13 cellular contexts compared by ENCODE assay signal in genomic region chr5:65126192-65126591, GRCh38.
DNase-seq lines count a peak whose midpoint lies in the region; ATAC-seq, FAIRE-seq and TF ChIP-seq lines count a peak whose summit lies in the region.
"Had no signal": no experiment of that assay in that cellular context is flagged by ENCODE, and none has a peak within 500 bp of the region (broad histone marks: within the 10 kb centered on the region; RNA-seq: fewer than 3 reads in every experiment).

No MANE protein-coding gene starts in this region.

- H3K9me3 ChIP-seq in K562 (replicated peaks; ENCODE audit: control insufficient read depth, insufficient read depth, low read depth, low read length) (no peaks in the 10 kb centered on the region), Karpas-422 (ENCODE audit: low read length) (no peaks in the 10 kb centered on the region)

- H3K27me3 ChIP-seq in ACC112 (ENCODE audit: insufficient read depth, low read length) (no peaks in the 10 kb centered on the region), K562 (ENCODE audit: control insufficient read depth in 2 of 2, insufficient read depth in 2 of 2, low read length in 2 of 2) (no peaks in the 10 kb centered on the region), Karpas-422 (ENCODE audit: low read length) (no peaks in the 10 kb centered on the region)

- CTCF ChIA-PET in K562 (lab: Yijun Ruan, JAX; ENCODE audit: low intra/inter-chr PET ratio) = no interaction called here

- no peak overlapping the region for H3K4me3 ChIP-seq in ACC112 (ENCODE audit: low read depth, low read length)
- no peak overlapping the region for H3K4me3 ChIP-seq in K562
- H3K4me3 ChIP-seq in Karpas-422 (ENCODE audit: low read length) = no peak overlapping the region

- H4K20me1 ChIP-seq in K562 (replicated peaks; ENCODE audit: control insufficient read depth, insufficient read depth, low read length) (no peaks in the 10 kb centered on the region), Karpas-422 (ENCODE audit: insufficient read depth, low read depth, low read length) (no peaks in the 10 kb centered on the region)

- peak overlapping the region in 1 of 2 experiments; percentile 53; a peak in 3 of 4 replicates for H3K9ac ChIP-seq in K562 (ENCODE audit: insufficient read depth in 1 of 2, low read depth in 2 of 2, low read length in 2 of 2)
- no peak overlapping the region for H3K9ac ChIP-seq in Karpas-422 (ENCODE audit: low read length)

- no peak for TF ChIP-seq POLR2A in K562 (conservative IDR thresholded peaks at IDR 0.05)

- TF ChIP-seq CTCF in K562 (IDR thresholded peaks at IDR 0.05 in 2 of 3, conservative IDR thresholded peaks at IDR 0.05 in 1 of 3; ENCODE audit: insufficient read depth in 2 of 3, low read depth in 1 of 3, low read length in 3 of 3) = no peak

- peak; percentile 29 for ATAC-seq in K562
- ATAC-seq: stimulated activated naive CD8-positive, alpha-beta T cell treated with anti-CD3 and anti-CD28 coated beads, Interleukin-15, Interleukin-2, amounts not matched to agents 100 U/mL and 50 U/mL, for 24 hours had no signal

- H3K36me3 ChIP-seq in ACC112 (ENCODE audit: insufficient read depth, low read length) (no peaks in the 10 kb centered on the region), K562 (ENCODE audit: control insufficient read depth, insufficient read depth, low read length) (no peaks in the 10 kb centered on the region), Karpas-422 (ENCODE audit: insufficient read depth, low read length) (no peaks in the 10 kb centered on the region)

- peaks cover 13% of the 10 kb centered on the region for H3K4me1 ChIP-seq in ACC112 (ENCODE audit: control insufficient read depth, insufficient read depth, low read length, unreplicated experiment)
- peaks cover 0 to 21% of the 10 kb centered on the region in 2 experiments; a peak in 3 of 5 replicates for H3K4me1 ChIP-seq in K562 (replicated peaks in 1 of 2; ENCODE audit: control insufficient read depth in 2 of 2, insufficient read depth in 2 of 2, low read length in 2 of 2)
- H3K4me1 ChIP-seq in Karpas-422 (ENCODE audit: low read length) = no peaks in the 10 kb centered on the region

- DNase-seq in NCI-H1105 (lab: John Stamatoyannopoulos, UW) (peak; percentile 10), K562 (ENCODE audit: extremely low read depth in 1 of 4, low spot score in 3 of 4) (no peak), iPS-NIHi7 (ENCODE audit: extremely low spot score) (peak; percentile 17), UCSD-AML1 (lab: John Stamatoyannopoulos, UW; ENCODE audit: unreplicated experiment) (no peak), Karpas-422 (no peak), H4 (ENCODE audit: low spot score) (no peak), RKO (ENCODE audit: low spot score) (no peak)
- DNase-seq: AML-193; KG1; kidney; stimulated activated CD4-positive, alpha-beta T cell treated with anti-CD3 and anti-CD28 coated beads, Interleukin-2, amount 100 ng/mL, for 24 hours; stimulated activated naive CD8-positive, alpha-beta T cell treated with anti-CD3 and anti-CD28 coated beads, Interleukin-15, Interleukin-2, amounts not matched to agents 100 U/mL and 50 U/mL, for 24 hours had no signal

- POLR2A ChIA-PET in K562 (lab: Yijun Ruan, JAX) = interaction anchor here (0.8 kb wide), 3 partner anchors 10 to 30 kb away, joined by 3 to 4 read pairs (median 4); no protein-coding TSS in a partner anchor

- FAIRE-seq in K562 (lab: Jason Lieb, UNC) = no peak
- FAIRE-seq: kidney had no signal

- H3K27ac ChIP-seq in ACC112 (ENCODE audit: low read depth, low read length) (no peak overlapping the region), K562 (ENCODE audit: extremely low read depth, low read depth, low read length) (no peak overlapping the region), Karpas-422 (ENCODE audit: low read length) (no peak overlapping the region)

- H3K79me2 ChIP-seq in ACC112 (ENCODE audit: control insufficient read depth, insufficient read depth, low read length, unreplicated experiment) = no peaks in the 10 kb centered on the region
- H3K79me2 ChIP-seq in K562 (ENCODE audit: control insufficient read depth, insufficient read depth, low read length) = no peaks in the 10 kb centered on the region
- no peaks in the 10 kb centered on the region for H3K79me2 ChIP-seq in Karpas-422 (ENCODE audit: low read length)

- TF ChIP-seq RAD21 in K562 (CRISPR knock-in tag; conservative IDR thresholded peaks at IDR 0.05 in 1 of 2, IDR thresholded peaks at IDR 0.05 in 1 of 2) = no peak

- BruUV-seq in K562 (replicated peaks; lab: Mats Ljungman, UMichigan) = no TSS peak

- no peaks in the 10 kb centered on the region for H3K9me1 ChIP-seq in K562 (ENCODE audit: control insufficient read depth, insufficient read depth, low read length)

- H3K4me2 ChIP-seq in K562 (ENCODE audit: insufficient read depth, low read length) = peak overlapping the region; percentile 57; the same call in 1 of the 2 replicates
- no peak overlapping the region for H3K4me2 ChIP-seq in Karpas-422 (ENCODE audit: low read depth, low read length, poor library complexity, severe bottlenecking)

- H3K9me2 ChIP-seq in Karpas-422 (replicated peaks; ENCODE audit: insufficient read depth, low read length) = no peaks in the 10 kb centered on the region

- WGBS in K562 (ENCODE audit: insufficient coverage, low coverage, missing lambda C conversion rate) = 3% methylated on average over 8 of the region's 8 CpGs

- in situ Hi-C loops in K562 (cut with MboI) = no loop called here

- H2AFZ ChIP-seq in ACC112 (ENCODE audit: low read length, unreplicated experiment) (peak overlapping the region; percentile 35), K562 (ENCODE audit: low read depth, low read length) (peak overlapping the region; percentile 69), Karpas-422 (ENCODE audit: low read length) (no peak overlapping the region)

- TF ChIP-seq EP300 in K562 (IDR thresholded peaks at IDR 0.05; ENCODE audit: low read length) = no peak

- intact Hi-C loops in K562 (cut with micrococcal nuclease) = no loop called here

TF ChIP-seq in K562, 482 proteins besides CTCF, POLR2A, EP300 and RAD21 (continues in another document):
- no peak for TF ChIP-seq HINFP (tag; conservative IDR thresholded peaks at IDR 0.05; ENCODE audit: low read depth)
- TF ChIP-seq SMC3 (conservative IDR thresholded peaks at IDR 0.05; ENCODE audit: insufficient read depth, low read depth, low read length) = no peak
- TF ChIP-seq CSDE1 (IDR thresholded peaks at IDR 0.05) = no peak
- TF ChIP-seq NFXL1 (CRISPR knock-in tag; IDR thresholded peaks at IDR 0.05) = no peak
- TF ChIP-seq SMAD2 (IDR thresholded peaks at IDR 0.05; ENCODE audit: low read depth, low read length) = no peak
- TF ChIP-seq STAT5A (IDR thresholded peaks at IDR 0.05; ENCODE audit: borderline replicate concordance, low read length) = no peak
- TF ChIP-seq ZC3H8 (IDR thresholded peaks at IDR 0.05) = no peak
- TF ChIP-seq U2AF2 (optimal IDR thresholded peaks at IDR 0.05; ENCODE audit: low read depth, low read length) = no peak
- no peak for TF ChIP-seq NCOR1 (IDR thresholded peaks at IDR 0.05)
- no peak for TF ChIP-seq RCOR1 (IDR thresholded peaks at IDR 0.05; ENCODE audit: borderline replicate concordance in 1 of 2, low read depth in 2 of 2, low read length in 2 of 2)
- TF ChIP-seq FOS (IDR thresholded peaks at IDR 0.05; ENCODE audit: extremely low read depth, insufficient read length) = no peak
- TF ChIP-seq AFF4 (CRISPR knock-in tag; IDR thresholded peaks at IDR 0.05) = no peak

Comparison
In these comparisons a context has a peak if more than half of its experiments do, and no peak if none do; other contexts are left out.
1. DNase-seq: peak in NCI-H1105 (single experiment) and iPS-NIHi7 (single experiment); none in K562 (0 of 4), UCSD-AML1 (single experiment), Karpas-422 (single experiment), H4 (single experiment) and RKO (single experiment).